Comparison of ENCODE assay signal across 10 cellular contexts in genomic region chr3:157103280-157103679, GRCh38. TPM values are rescaled to one million over a fixed set of nuclear protein-coding genes. Genes with fewer than 3 reads are reported as not detected.
DNase-seq lines count a peak whose midpoint lies in the region; ATAC-seq and TF ChIP-seq lines count a peak whose summit lies in the region.
"Had no signal": no experiment of that assay in that cellular context is flagged by ENCODE, and none has a peak within 500 bp of the region (broad histone marks: within the 10 kb centered on the region; RNA-seq: fewer than 3 reads in every experiment).

No MANE protein-coding gene starts in this region.

- H3K4me1 ChIP-seq in ovary (ENCODE audit: insufficient read depth) = peaks cover 8% of the 10 kb centered on the region

- intact Hi-C loops in ovary (cut with DNase I) = no loop called here

- ATAC-seq in GM18511 (IDR thresholded peaks at IDR 0.05; ENCODE audit: unreplicated experiment) (peak; percentile 90), GM19468 (IDR thresholded peaks at IDR 0.05; ENCODE audit: extremely low read depth, unreplicated experiment) (peak; percentile 95), HG03175 (IDR thresholded peaks at IDR 0.05; ENCODE audit: unreplicated experiment) (peak; percentile 78)
- no peak for ATAC-seq in central memory CD8-positive, alpha-beta T cell (replicated peaks; ENCODE audit: extremely low read depth, poor library complexity, severe bottlenecking)

- no peaks in the 10 kb centered on the region for H3K9me3 Mint-ChIP-seq in central memory CD8-positive, alpha-beta T cell
- H3K9me3 Mint-ChIP-seq: mesothelial cell of epicardium had no signal

- peak overlapping the region in 1 of 2 donors; percentile 58 for H3K27ac ChIP-seq in ovary

- no peak for TF ChIP-seq CTCF in ovary (IDR thresholded peaks at IDR 0.05)

- no peaks in the 10 kb centered on the region for H3K27me3 ChIP-seq in ovary

- no peaks in the 10 kb centered on the region for H3K27me3 Mint-ChIP-seq in central memory CD8-positive, alpha-beta T cell

- no peak for DNase-seq in central memory CD8-positive, alpha-beta T cell (ENCODE audit: low spot score in 2 of 2)
- no peak for DNase-seq in stimulated activated CD4-positive, alpha-beta T cell treated with anti-CD3 and anti-CD28 coated beads, Interleukin-12 subunit alpha, Interleukin-12 subunit beta, amount 100 ng/mL, for 4 hours
- DNase-seq in occipital lobe (lab: John Stamatoyannopoulos, UW) = no peak
- no peak for DNase-seq in H4 (ENCODE audit: low spot score)
- DNase-seq in ovary = no peak
- DNase-seq: SHP77 had no signal

- no peaks in the 10 kb centered on the region for H3K36me3 Mint-ChIP-seq in central memory CD8-positive, alpha-beta T cell (ENCODE audit: insufficient read depth)
- H3K36me3 Mint-ChIP-seq: mesothelial cell of epicardium had no signal

- no peak for TF ChIP-seq EP300 in ovary (IDR thresholded peaks at IDR 0.05)

- WGBS in ovary, 3 donors = 9 to 35% (median 11%) methylated on average over 2 of the region's 2 CpGs

- H3K9me3 ChIP-seq in ovary = no peaks in the 10 kb centered on the region

- peak overlapping the region; percentile 67 for H3K27ac Mint-ChIP-seq in central memory CD8-positive, alpha-beta T cell (ENCODE audit: low read depth)
- H3K27ac Mint-ChIP-seq: mesothelial cell of epicardium had no signal

- no peak overlapping the region for H3K4me3 ChIP-seq in ovary

- no peak for TF ChIP-seq POLR2A in ovary (IDR thresholded peaks at IDR 0.05)

- peak overlapping the region; percentile 7 for H3K4me3 Mint-ChIP-seq in central memory CD8-positive, alpha-beta T cell
- H3K4me3 Mint-ChIP-seq: mesothelial cell of epicardium had no signal

- H3K36me3 ChIP-seq in ovary = no peaks in the 10 kb centered on the region

- peaks cover 25% of the 10 kb centered on the region for H3K4me1 Mint-ChIP-seq in central memory CD8-positive, alpha-beta T cell

RNA-seq across cellular contexts. Expression of gene CCNL1, which starts 56.7 kb away (rescaled TPM):
- total RNA-seq in occipital lobe (104 TPM), ovary (100 to 1,000 TPM in 4 of 7 donors, 10 to 100 TPM in 3; 86.8 to 514 (median 115) TPM)
- total RNA-seq in H4 (2014; rRNA removed; shearing (Covaris generic)) = 24.3 and 30.6 TPM in 2 replicates
- polyA plus RNA-seq in ovary = 10 to 100 TPM; 67.6 to 78.7 TPM
